ENCODE assay signal across 16 cellular contexts in genomic region chr9:21991039-21991959, GRCh38. TPM values are rescaled to one million over a fixed set of nuclear protein-coding genes. Genes with fewer than 3 reads are reported as not detected.
DNase-seq lines count a peak whose midpoint lies in the region; ATAC-seq and TF ChIP-seq lines count a peak whose summit lies in the region.
"Had no signal": no experiment of that assay in that cellular context is flagged by ENCODE, and none has a peak within 500 bp of the region (broad histone marks: within the 10 kb centered on the region; RNA-seq: fewer than 3 reads in every experiment).

No MANE protein-coding gene starts in this region.

- H3K9me3 Mint-ChIP-seq in activated naive CD4-positive, alpha-beta T cell treated with anti-CD3 and anti-CD28 coated beads, Interleukin-2, amount 50 U/mL, for 24 hours = peaks cover 5% of the 10 kb centered on the region

- H4K20me1 ChIP-seq in smooth muscle cell (ENCODE audit: low read depth) = no peaks in the 10 kb centered on the region

- peaks cover 13% of the 10 kb centered on the region for H3K4me1 ChIP-seq in smooth muscle cell (ENCODE audit: low read depth)

- peaks cover 11% of the 10 kb centered on the region for H3K4me1 Mint-ChIP-seq in activated naive CD4-positive, alpha-beta T cell treated with anti-CD3 and anti-CD28 coated beads, Interleukin-2, amount 50 U/mL, for 24 hours

- H3K27me3 ChIP-seq in smooth muscle cell (ENCODE audit: low read depth) = peaks cover 40% of the 10 kb centered on the region

- H3K79me2 ChIP-seq in smooth muscle cell (ENCODE audit: low read depth) = peaks cover 27% of the 10 kb centered on the region

- TF ChIP-seq CTCF in smooth muscle cell (IDR thresholded peaks at IDR 0.05; ENCODE audit: borderline replicate concordance, insufficient read depth, poor library complexity, severe bottlenecking) = no peak

- H3K4me3 ChIP-seq in SK-N-MC (peak overlapping the region; percentile 92), smooth muscle cell (no peak overlapping the region)
- H3K4me3 ChIP-seq: coronary artery, esophagus muscularis mucosa, heart left ventricle, suprapubic skin had no signal

- ATAC-seq in HG02981 (IDR thresholded peaks at IDR 0.05; ENCODE audit: unreplicated experiment) = no peak
- ATAC-seq: heart left ventricle had no signal

- H3K27me3 Mint-ChIP-seq in activated naive CD4-positive, alpha-beta T cell treated with anti-CD3 and anti-CD28 coated beads, Interleukin-2, amount 50 U/mL, for 24 hours = peaks cover 36% of the 10 kb centered on the region

- H3K9ac ChIP-seq in SK-N-MC (ENCODE audit: insufficient read length) = peak overlapping the region; percentile 90
- H3K9ac ChIP-seq in smooth muscle cell (ENCODE audit: low read depth) = no peak overlapping the region

- no peak overlapping the region for H3K4me3 Mint-ChIP-seq in activated naive CD4-positive, alpha-beta T cell treated with anti-CD3 and anti-CD28 coated beads, Interleukin-2, amount 50 U/mL, for 24 hours

- H3K27ac ChIP-seq in SK-N-MC = peak overlapping the region; percentile 48; the same call in 1 of the 2 replicates
- no peak overlapping the region for H3K27ac ChIP-seq in smooth muscle cell (ENCODE audit: low read depth)
- H3K27ac ChIP-seq: coronary artery, esophagus muscularis mucosa, heart left ventricle, suprapubic skin had no signal

- no peak for DNase-seq in activated naive CD4-positive, alpha-beta T cell treated with anti-CD3 and anti-CD28 coated beads, Interleukin-2, amount 50 U/mL, for 16 hours
- DNase-seq in M059J (ENCODE audit: low read depth) = peak; percentile 52
- no peak for DNase-seq in SK-N-MC (ENCODE audit: low read depth, low spot score)
- DNase-seq in smooth muscle cell (lab: John Stamatoyannopoulos, UW; ENCODE audit: unreplicated experiment) = no peak
- no peak for DNase-seq in UCSD-AML1 (lab: John Stamatoyannopoulos, UW; ENCODE audit: unreplicated experiment)
- DNase-seq in NCI-H1436 treated with DMSO at 0.1 percent for 48 hours (lab: John Stamatoyannopoulos, UW) = no peak
- DNase-seq: activated CD4-positive, alpha-beta T cell treated with anti-CD3 and anti-CD28 coated beads, Interleukin-2, amount 50 U/mL, for 1 hour; activated T-cell treated with anti-CD3 and anti-CD28 coated beads, Interleukin-2, amount 50 U/mL, for 48 hours; anterior cingulate cortex; heart left ventricle; MM.1S had no signal

- peak overlapping the region; percentile 83 for H3K4me2 ChIP-seq in smooth muscle cell

- H3F3A ChIP-seq in smooth muscle cell (ENCODE audit: low read depth) = peaks cover 1% of the 10 kb centered on the region

- WGBS in smooth muscle cell (ENCODE audit: low lambda C conversion rate) = 79% methylated on average over 5 of the region's 5 CpGs

- peak overlapping the region; percentile 23 for H3K27ac Mint-ChIP-seq in activated naive CD4-positive, alpha-beta T cell treated with anti-CD3 and anti-CD28 coated beads, Interleukin-2, amount 50 U/mL, for 24 hours

- H3K36me3 ChIP-seq in SK-N-MC (ENCODE audit: insufficient read depth, low read length) (peaks cover 11% of the 10 kb centered on the region), smooth muscle cell (ENCODE audit: low read depth) (no peaks in the 10 kb centered on the region)
- H3K36me3 ChIP-seq: esophagus muscularis mucosa, heart left ventricle, suprapubic skin had no signal

- peaks cover 2% of the 10 kb centered on the region for H3K36me3 Mint-ChIP-seq in activated naive CD4-positive, alpha-beta T cell treated with anti-CD3 and anti-CD28 coated beads, Interleukin-2, amount 50 U/mL, for 24 hours

- H3K9me3 ChIP-seq in SK-N-MC (ENCODE audit: low read depth, low read length) (no peaks in the 10 kb centered on the region), smooth muscle cell (replicated peaks; ENCODE audit: low read depth) (no peaks in the 10 kb centered on the region)
- H3K9me3 ChIP-seq: esophagus muscularis mucosa, heart left ventricle, suprapubic skin had no signal

- H2AFZ ChIP-seq in smooth muscle cell (ENCODE audit: low read depth) = no peak overlapping the region

RNA-seq across cellular contexts. Expression of gene CDKN2A, which starts 2.9 kb away (rescaled TPM):
- total RNA-seq in M059J (2014; rRNA removed; shearing (Covaris generic)) = 594 and 597 TPM in 2 replicates
- total RNA-seq in smooth muscle cell = 66.3 and 69.4 TPM in 2 replicates
- 77.5 and 146 TPM in 2 replicates for polyA plus RNA-seq in smooth muscle cell
- polyA plus RNA-seq: heart left ventricle had no signal

RNA-seq across cellular contexts. Expression of gene CDKN2B-AS1, which starts 3.3 kb away (rescaled TPM):
- 9.2 and 14.5 TPM in 2 replicates for total RNA-seq in M059J (2014; rRNA removed; shearing (Covaris generic))
- total RNA-seq in smooth muscle cell = 23.7 and 38.5 TPM in 2 replicates
- 31.7 and 32.7 TPM in 2 replicates for polyA plus RNA-seq in smooth muscle cell
- polyA plus RNA-seq: heart left ventricle had no signal

RNA-seq across cellular contexts. Expression of gene CDKN2B, which starts 17.8 kb away (rescaled TPM):
- total RNA-seq in M059J (2014; rRNA removed; shearing (Covaris generic)) = 11.5 and 24.1 TPM in 2 replicates
- 184 and 192 TPM in 2 replicates for total RNA-seq in smooth muscle cell
- 116 and 157 TPM in 2 replicates for polyA plus RNA-seq in smooth muscle cell
